ENCODE assay signal across 14 cellular contexts in the genomic region with DNA sequence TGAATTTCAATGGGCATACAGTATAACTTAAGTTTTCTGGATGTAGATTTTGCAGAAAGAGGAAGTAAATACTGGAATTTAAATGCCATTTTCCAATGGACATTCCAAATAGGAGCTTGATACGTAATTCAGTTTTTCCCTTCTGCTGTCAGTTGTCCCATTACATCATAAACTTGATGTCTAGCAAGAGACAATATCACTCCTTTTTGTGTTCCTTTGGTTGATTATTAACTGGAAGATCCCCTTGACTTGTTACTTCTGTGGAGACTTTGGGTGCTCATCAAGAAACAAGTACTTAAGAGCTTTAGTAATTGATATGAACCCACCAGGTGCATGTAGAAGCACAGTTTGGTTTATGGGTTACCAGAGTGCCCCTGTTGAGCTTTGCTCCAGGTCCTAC.
DNase-seq lines count a peak whose midpoint lies in the region; ATAC-seq and TF ChIP-seq lines count a peak whose summit lies in the region.
"Had no signal": no experiment of that assay in that cellular context is flagged by ENCODE, and none has a peak within 500 bp of the region (broad histone marks: within the 10 kb centered on the region; RNA-seq: fewer than 3 reads in every experiment).

No MANE protein-coding gene starts in this region.

- no peak overlapping the region for H3K4me3 Mint-ChIP-seq in activated CD4-positive, alpha-beta T cell treated with anti-CD3 and anti-CD28 coated beads for 36 hours

- no peak for TF ChIP-seq POLR2A in vagina (IDR thresholded peaks at IDR 0.05)

- TF ChIP-seq CTCF in vagina (IDR thresholded peaks at IDR 0.05), result no peak

- no peaks in the 10 kb centered on the region for H3K36me3 ChIP-seq in vagina
- H3K36me3 ChIP-seq: prostate gland had no signal

- H3K36me3 Mint-ChIP-seq in activated CD4-positive, alpha-beta T cell treated with anti-CD3 and anti-CD28 coated beads for 36 hours (ENCODE audit: low read depth), result no peaks in the 10 kb centered on the region

- peaks cover 25% of the 10 kb centered on the region for H3K4me1 ChIP-seq in vagina
- H3K4me1 ChIP-seq: prostate gland had no signal

- peak; percentile 68 for ATAC-seq in GM18909 (IDR thresholded peaks at IDR 0.05; ENCODE audit: poor library complexity, unreplicated experiment)
- ATAC-seq in HG03097 (IDR thresholded peaks at IDR 0.05; ENCODE audit: low FRiP score, unreplicated experiment), result peak; percentile 46
- no peak for ATAC-seq in activated CD4-positive, alpha-beta T cell treated with anti-CD3 and anti-CD28 coated beads for 36 hours

- H3K9me3 Mint-ChIP-seq in activated CD4-positive, alpha-beta T cell treated with anti-CD3 and anti-CD28 coated beads for 36 hours (ENCODE audit: low read depth), result no peaks in the 10 kb centered on the region

- H3K9me3 ChIP-seq in vagina, result no peaks in the 10 kb centered on the region
- H3K9me3 ChIP-seq: prostate gland had no signal

- H3K27ac ChIP-seq in vagina, result no peak overlapping the region
- H3K27ac ChIP-seq: prostate gland, VCaP had no signal

- intact Hi-C loops in activated CD4-positive, alpha-beta T cell treated with anti-CD3 and anti-CD28 coated beads for 36 hours (cut with DNase I, micrococcal nuclease), result no loop called here
- intact Hi-C loops in vagina (cut with DNase I), result no loop called here

- no peaks in the 10 kb centered on the region for H3K27me3 ChIP-seq in vagina

- H3K4me1 Mint-ChIP-seq in activated CD4-positive, alpha-beta T cell treated with anti-CD3 and anti-CD28 coated beads for 36 hours, result peaks cover 23% of the 10 kb centered on the region

- CTCF ChIA-PET in activated CD4-positive, alpha-beta T cell treated with anti-CD3 and anti-CD28 coated beads for 36 hours (lab: Charles Lee), result no interaction called here

- no peaks in the 10 kb centered on the region for H3K27me3 Mint-ChIP-seq in activated CD4-positive, alpha-beta T cell treated with anti-CD3 and anti-CD28 coated beads for 36 hours

- DNase-seq in DMS53 (lab: John Stamatoyannopoulos, UW), result peak; percentile 89
- DNase-seq in NCI-H524 treated with DMSO at 0.1 percent for 48 hours (lab: John Stamatoyannopoulos, UW), result peak; percentile 54
- DNase-seq in 8988T, result no peak
- no peak for DNase-seq in activated CD4-positive, alpha-beta T cell treated with anti-CD3 and anti-CD28 coated beads for 36 hours
- DNase-seq in iPS-NIHi7 (ENCODE audit: extremely low spot score), result no peak
- DNase-seq in vagina (ENCODE audit: extremely low spot score in 2 of 2), result no peak
- DNase-seq: activated gamma-delta T cell treated with Interleukin-2 at 50 U/mL for 16 hours, erythroblast, SW 1271 had no signal

- no peak overlapping the region for H3K27ac Mint-ChIP-seq in activated CD4-positive, alpha-beta T cell treated with anti-CD3 and anti-CD28 coated beads for 36 hours

- no peak overlapping the region for H3K4me3 ChIP-seq in vagina
- H3K4me3 ChIP-seq: coronary artery, prostate gland had no signal

- POLR2A ChIA-PET in activated CD4-positive, alpha-beta T cell treated with anti-CD3 and anti-CD28 coated beads for 36 hours (lab: Charles Lee), result no interaction called here

Comparison
In these comparisons a context has a peak if more than half of its experiments do, and no peak if none do; other contexts are left out.
1. DNase-seq: peak in DMS53 (single experiment) and NCI-H524 treated with DMSO at 0.1 percent for 48 hours (single experiment); none in 8988T (single experiment), activated CD4-positive, alpha-beta T cell treated with anti-CD3 and anti-CD28 coated beads for 36 hours (single experiment), iPS-NIHi7 (single experiment) and vagina (0 of 2).